In the genomic region with DNA sequence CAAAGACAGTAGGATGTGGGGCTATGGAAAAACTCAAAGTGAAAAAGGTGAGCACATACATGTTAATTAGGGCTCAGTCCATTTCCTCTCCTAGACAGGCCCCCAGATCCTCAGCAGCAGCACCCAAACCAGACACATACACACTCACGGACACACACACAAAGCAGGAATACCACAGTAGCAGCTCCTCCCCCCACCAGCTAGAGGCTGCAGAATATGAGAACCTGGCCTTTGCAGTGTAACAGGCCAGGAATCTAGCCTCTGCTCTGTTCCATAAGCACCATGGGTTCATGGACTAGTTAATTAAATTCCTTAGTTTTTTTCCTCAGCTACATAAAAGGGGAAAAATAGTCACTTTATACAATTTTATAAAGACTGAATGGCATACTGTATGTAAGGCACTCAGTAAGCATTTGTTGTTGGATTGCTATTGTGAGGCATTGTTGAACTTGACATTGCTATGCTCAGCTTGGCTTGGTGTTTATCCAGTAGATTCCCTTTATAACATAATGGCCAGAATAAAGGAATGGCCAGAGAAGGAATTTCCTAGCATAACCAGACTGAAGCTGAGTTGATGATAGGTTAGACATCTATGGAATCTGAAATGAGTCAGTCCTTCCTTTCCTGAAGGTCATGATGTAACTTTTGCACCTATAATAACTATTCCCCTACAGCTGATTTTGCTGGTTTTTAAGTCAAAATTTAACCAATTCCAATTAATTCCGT, we compare ENCODE assay signal across 17 cellular contexts.
A peak's percentile ranks its signal among the peaks of the same experiment; 100 is the strongest.
DNase-seq lines count a peak whose midpoint lies in the region; ATAC-seq and TF ChIP-seq lines count a peak whose summit lies in the region.
"Had no signal": no experiment of that assay in that cellular context is flagged by ENCODE, and none has a peak within 500 bp of the region (broad histone marks: within the 10 kb centered on the region; RNA-seq: fewer than 3 reads in every experiment).

No MANE protein-coding gene starts in this region.

- no peaks in the 10 kb centered on the region for H3K27me3 Mint-ChIP-seq in CD8-positive, alpha-beta memory T cell

- no peak overlapping the region for H3K4me3 ChIP-seq in brain microvascular endothelial cell (ENCODE audit: low read depth, low read length)
- H3K4me3 ChIP-seq in CD8-positive, alpha-beta memory T cell (ENCODE audit: low read length): no peak overlapping the region
- H3K4me3 ChIP-seq: skin epidermis had no signal

- H3K36me3 Mint-ChIP-seq in CD8-positive, alpha-beta memory T cell: peaks cover 0 to 3% (median 0%) of the 10 kb centered on the region in 3 donors

- ATAC-seq in GM19351 (IDR thresholded peaks at IDR 0.05; ENCODE audit: unreplicated experiment): no peak
- ATAC-seq: esophagus mucosa had no signal

- CTCF ChIA-PET in CD8-positive, alpha-beta memory T cell (lab: Charles Lee): no interaction called here

- DNase-seq in ACHN (peak; percentile 12), HT1080 (ENCODE audit: low read depth) (peak; percentile 77), brain microvascular endothelial cell (peak; percentile 72), hepatic stellate cell (ENCODE audit: low spot score) (peak; percentile 36), nucleus accumbens (lab: John Stamatoyannopoulos, UW) (no peak)
- no peak for DNase-seq in CD8-positive, alpha-beta memory T cell
- DNase-seq in activated T-cell treated with anti-CD3 and anti-CD28 coated beads, Interleukin-2, amount 50 U/mL, for 1 hour: no peak
- DNase-seq: activated CD4-positive, CD25-positive, alpha-beta regulatory T cell; activated naive CD4-positive, alpha-beta T cell treated with anti-CD3 and anti-CD28 coated beads, Interleukin-2, amount 50 U/mL, for 16 hours; DMS153; midbrain; NCI-H1105 treated with DMSO at 0.1 percent for 48 hours; NCI-H446 treated with DMSO at 0.1 percent for 48 hours; occipital lobe had no signal

- H3K9me3 Mint-ChIP-seq in CD8-positive, alpha-beta memory T cell: peaks cover 3 to 10% (median 7%) of the 10 kb centered on the region in 5 donors

- in situ Hi-C loops in ACHN (cut with HindIII; ENCODE audit: low pct_ligation_motif_present, low pct_unique_long_range_greater_than_20kb, low sequenced_read_pairs): no loop called here
- in situ Hi-C loops in brain microvascular endothelial cell (cut with HindIII; ENCODE audit: low pct_ligation_motif_present, low sequenced_read_pairs): no loop called here

- no peak overlapping the region for H3K27ac Mint-ChIP-seq in CD8-positive, alpha-beta memory T cell

- H3K4me1 Mint-ChIP-seq in CD8-positive, alpha-beta memory T cell: no peaks in the 10 kb centered on the region

- H3K4me1 ChIP-seq in CD8-positive, alpha-beta memory T cell (ENCODE audit: insufficient read depth, low read length): no peaks in the 10 kb centered on the region

- H3K27me3 ChIP-seq in brain microvascular endothelial cell (replicated peaks): no peaks in the 10 kb centered on the region
- H3K27me3 ChIP-seq in CD8-positive, alpha-beta memory T cell (ENCODE audit: insufficient read depth, low read length, poor library complexity, severe bottlenecking): no peaks in the 10 kb centered on the region

- H3K4me3 Mint-ChIP-seq in CD8-positive, alpha-beta memory T cell: no peak overlapping the region

- H3K27ac ChIP-seq in brain microvascular endothelial cell: peak overlapping the region; percentile 41
- H3K27ac ChIP-seq in CD8-positive, alpha-beta memory T cell (ENCODE audit: low read depth, low read length): no peak overlapping the region
- H3K27ac ChIP-seq: skin epidermis had no signal

- H3K9me3 ChIP-seq in CD8-positive, alpha-beta memory T cell (ENCODE audit: low read length): no peaks in the 10 kb centered on the region

- POLR2A ChIA-PET in CD8-positive, alpha-beta memory T cell (lab: Charles Lee): no interaction called here

- no peaks in the 10 kb centered on the region for H3K36me3 ChIP-seq in brain microvascular endothelial cell (replicated peaks)
- H3K36me3 ChIP-seq in CD8-positive, alpha-beta memory T cell (ENCODE audit: insufficient read depth, low read length): no peaks in the 10 kb centered on the region

- TF ChIP-seq CTCF in brain microvascular endothelial cell (IDR thresholded peaks at IDR 0.05; ENCODE audit: low read depth, low read length, missing control alignments): no peak

Comparison
In these comparisons a context has a peak if more than half of its experiments do, and no peak if none do; other contexts are left out.
1. DNase-seq: peak in ACHN (single experiment), HT1080 (single experiment), brain microvascular endothelial cell (single experiment) and hepatic stellate cell (single experiment); none in nucleus accumbens (0 of 56), CD8-positive, alpha-beta memory T cell (0 of 5) and activated T-cell treated with anti-CD3 and anti-CD28 coated beads, Interleukin-2, amount 50 U/mL, for 1 hour (single experiment).